5 cellular contexts compared by ENCODE assay signal in the genomic region with DNA sequence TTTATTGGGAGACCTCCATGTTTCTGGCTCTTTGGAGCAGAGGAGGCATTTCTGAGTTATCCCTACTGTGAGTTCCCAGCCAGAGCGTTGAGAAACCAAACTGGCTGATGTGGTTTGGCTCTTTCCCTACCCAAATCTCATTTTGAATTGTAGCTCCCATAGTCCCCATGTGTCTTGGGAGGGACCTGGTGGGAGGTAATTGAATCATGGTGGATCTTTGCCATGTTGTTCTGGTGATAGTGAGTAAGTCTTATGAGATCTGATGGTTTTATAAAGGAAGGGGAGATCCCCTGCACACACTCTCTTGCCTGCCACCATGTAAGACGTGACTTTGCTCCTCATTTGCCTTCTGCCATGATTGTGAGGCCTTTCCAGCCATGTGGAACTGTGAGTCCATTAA. TPM values are rescaled to one million over a fixed set of nuclear protein-coding genes. Genes with fewer than 3 reads are reported as not detected.
"Had no signal": no experiment of that assay in that cellular context is flagged by ENCODE, and none has a peak within 500 bp of the region (broad histone marks: within the 10 kb centered on the region; RNA-seq: fewer than 3 reads in every experiment).

No MANE protein-coding gene starts in this region.

RNA-seq across cellular contexts. Expression of gene ADCY2, which starts 27.3 kb away (rescaled TPM):
- total RNA-seq: M059J, OCI-LY7, PC-3 had no signal
- polyA plus RNA-seq: IgD-negative memory B cell, SK-N-SH had no signal
